36 cellular contexts compared by ENCODE assay signal in genomic region chr6:10362300-10362699, GRCh38. TPM values are rescaled to one million over a fixed set of nuclear protein-coding genes. Genes with fewer than 3 reads are reported as not detected.
"Had no signal": no experiment of that assay in that cellular context is flagged by ENCODE, and none has a peak within 500 bp of the region (broad histone marks: within the 10 kb centered on the region; RNA-seq: fewer than 3 reads in every experiment).

No MANE protein-coding gene starts in this region.

- H3K27me3 ChIP-seq: adrenal gland, body of pancreas, brain microvascular endothelial cell, breast epithelium had no signal

- H3K9me3 ChIP-seq: adrenal gland, body of pancreas had no signal

- H3K4me1 ChIP-seq: adrenal gland, body of pancreas, breast epithelium had no signal

- H3K27ac ChIP-seq: adrenal gland, body of pancreas, brain microvascular endothelial cell, breast epithelium, VCaP had no signal

- H3K36me3 ChIP-seq: adrenal gland, brain microvascular endothelial cell, breast epithelium had no signal

- DNase-seq: activated B cell treated with CpG ODN at 0.5 μM for 24 hours; activated CD4-positive, alpha-beta memory T cell treated with anti-CD3 and anti-CD28 coated beads for 36 hours; activated CD4-positive, alpha-beta T cell treated with anti-CD3 and anti-CD28 coated beads for 4 hours; activated CD4-positive, alpha-beta T cell treated with anti-CD3 and anti-CD28 coated beads, Interleukin-2, amount 10 ng/mL, durations not matched to agents 24 days and 14 days; activated CD4-positive, alpha-beta T cell treated with anti-CD3 and anti-CD28 coated beads, Interleukin-2, amount 50 U/mL, for 1 hour; activated CD4-positive, alpha-beta T cell treated with anti-CD3 and anti-CD28 coated beads, Interleukin-2, amount 50 U/mL, for 4 hours; activated CD4-positive, CD25-positive, alpha-beta regulatory T cell treated with anti-CD3 and anti-CD28 coated beads, Interleukin-2, amount 50 U/mL, for 72 hours; activated CD8-positive, alpha-beta memory T cell treated with anti-CD3 and anti-CD28 coated beads, Interleukin-2, amount 50 U/mL, for 4 hours; activated CD8-positive, alpha-beta T cell treated with anti-CD3 and anti-CD28 coated beads for 36 hours; activated effector memory CD4-positive, alpha-beta T cell treated with anti-CD3 and anti-CD28 coated beads, Interleukin-2, amount 50 U/mL, for 16 hours; activated gamma-delta T cell treated with Interleukin-2 at 50 U/mL for 16 hours; activated naive CD4-positive, alpha-beta T cell; activated naive CD4-positive, alpha-beta T cell treated with anti-CD3 and anti-CD28 coated beads for 36 hours; activated naive CD4-positive, alpha-beta T cell treated with anti-CD3 and anti-CD28 coated beads, Interleukin-2, amount 50 U/mL, for 16 hours; activated naive CD8-positive, alpha-beta T cell treated with anti-CD3 and anti-CD28 coated beads for 36 hours; activated T-cell treated with anti-CD3 and anti-CD28 coated beads for 4 hours; activated T-cell treated with anti-CD3 and anti-CD28 coated beads, Interleukin-2, amount 50 U/mL, for 1 hour; activated T-cell treated with anti-CD3 and anti-CD28 coated beads, Interleukin-2, amount 50 U/mL, for 4 hours; activated T-cell treated with anti-CD3 and anti-CD28 coated beads, Interleukin-2, amount 50 U/mL, for 72 hours; adrenal gland; amniotic stem cell; aorta; body of pancreas; brain microvascular endothelial cell; central memory CD4-positive, alpha-beta T cell; T-helper 1 cell; T-helper 2 cell; T-helper 9 cell had no signal

- H3K4me3 ChIP-seq: adrenal gland, body of pancreas, breast epithelium had no signal

- ATAC-seq: activated CD8-positive, alpha-beta T cell treated with anti-CD3 and anti-CD28 coated beads for 36 hours; activated naive CD4-positive, alpha-beta T cell treated with anti-CD3 and anti-CD28 coated beads, Interleukin-2, amount 50 U/mL, for 72 hours; activated T-cell treated with anti-CD3 and anti-CD28 coated beads, Interleukin-2, amount 50 U/mL, for 4 hours; activated T-cell treated with anti-CD3 and anti-CD28 coated beads, Interleukin-2, amount 50 U/mL, for 72 hours; activated T-helper 17 cell treated with anti-CD3 and anti-CD28 coated beads, Interleukin-2, amount 50 U/mL, for 72 hours; body of pancreas had no signal

- FAIRE-seq: astrocyte, TTC549 had no signal

RNA-seq across cellular contexts. Expression of gene TFAP2A, which starts 52.6 kb away (rescaled TPM):
- total RNA-seq: activated B cell treated with CpG ODN at 0.5 μM for 24 hours; activated CD4-positive, alpha-beta T cell treated with anti-CD3 and anti-CD28 coated beads, Interleukin-2, amount 10 ng/mL, durations not matched to agents 24 days and 14 days; activated CD8-positive, alpha-beta memory T cell treated with anti-CD3 and anti-CD28 coated beads for 36 hours; activated CD8-positive, alpha-beta T cell treated with anti-CD3 and anti-CD28 coated beads for 36 hours; activated T-helper 1 cell treated with anti-CD3 and anti-CD28 coated beads, Interleukin-12 subunit alpha, Interleukin-12 subunit beta, Interleukin-2, Interleukin-4 antibody, amounts not matched to agents 30 ng/mL and 10 ng/mL and 1 ng/mL, durations not matched to agents 14 hours and 24 hours and 36 hours; body of pancreas had no signal
